In genomic region chr4:149781150-149781549, GRCh38 we compare ENCODE assay signal across 16 cellular contexts. TPM values are rescaled to one million over a fixed set of nuclear protein-coding genes. Genes with fewer than 3 reads are reported as not detected.
DNase-seq lines count a peak whose midpoint lies in the region; ATAC-seq and TF ChIP-seq lines count a peak whose summit lies in the region.
"Had no signal": no experiment of that assay in that cellular context is flagged by ENCODE, and none has a peak within 500 bp of the region (broad histone marks: within the 10 kb centered on the region; RNA-seq: fewer than 3 reads in every experiment).

No MANE protein-coding gene starts in this region.

- H3K27ac ChIP-seq in AG04450 (ENCODE audit: low read depth, low read length) = no peak overlapping the region
- H3K27ac ChIP-seq: parathyroid adenoma had no signal

- POLR2A ChIA-PET in AG04450 (lab: Yijun Ruan, JAX) = no interaction called here

- H3K27me3 ChIP-seq in AG04450 (ENCODE audit: control insufficient read depth, insufficient read depth, low read length) = no peaks in the 10 kb centered on the region
- H3K27me3 ChIP-seq in H7 (ENCODE audit: control insufficient read depth, insufficient read depth, low read length) = no peaks in the 10 kb centered on the region

- no peak overlapping the region for H3K4me3 ChIP-seq in AG04450 (ENCODE audit: low read depth, low read length)
- no peak overlapping the region for H3K4me3 ChIP-seq in fibroblast of villous mesenchyme (ENCODE audit: low read depth, low read length)
- no peak overlapping the region for H3K4me3 ChIP-seq in H7 (ENCODE audit: insufficient read depth, low read depth, low read length)

- TF ChIP-seq CTCF in AG04450 (IDR thresholded peaks at IDR 0.05; ENCODE audit: low read depth, low read length) (no peak), fibroblast of villous mesenchyme (IDR thresholded peaks at IDR 0.05; ENCODE audit: insufficient read depth, low read depth, low read length) (no peak)

- peak; percentile 41 for DNase-seq in AG04450 (ENCODE audit: low read depth, low spot score)
- DNase-seq in HT-29 (ENCODE audit: low spot score) = peak; percentile 56
- DNase-seq in SW480 (ENCODE audit: low spot score) = peak; percentile 28
- DNase-seq in fibroblast of villous mesenchyme (ENCODE audit: low read depth) = peak; percentile 62
- no peak for DNase-seq in H7
- no peak for DNase-seq in NCI-H1105 treated with DMSO at 0.1 percent for 48 hours (lab: John Stamatoyannopoulos, UW)
- DNase-seq: amygdala; glutamatergic neuron; NCI-H146; NCI-H526; stimulated activated CD4-positive, alpha-beta T cell treated with anti-CD3 and anti-CD28 coated beads, Interleukin-15, amount 100 ng/mL, for 24 hours had no signal

- CTCF ChIA-PET in AG04450 (lab: Charles Lee) = no interaction called here

- ATAC-seq in GM19324 (IDR thresholded peaks at IDR 0.05; ENCODE audit: low FRiP score, unreplicated experiment) = no peak
- no peak for ATAC-seq in HG03432 (IDR thresholded peaks at IDR 0.05; ENCODE audit: unreplicated experiment)

- no peaks in the 10 kb centered on the region for H3K36me3 ChIP-seq in H7 (replicated peaks; ENCODE audit: control insufficient read depth, insufficient read depth, low read length)

- H3K9me3 ChIP-seq in AG04450 (ENCODE audit: control insufficient read depth, insufficient read depth, low read length) = peaks cover 5% of the 10 kb centered on the region; the same call in 1 of the 2 replicates

RNA-seq across cellular contexts. Expression of gene IQCM, which starts 34.5 kb away (rescaled TPM):
- 0.05 TPM in 1 of 2 replicates, not detected in the other for polyA plus RNA-seq in AG04450 (2011; rRNA removed)
- polyA minus RNA-seq in AG04450 (2011; rRNA and poly(A)+ RNA removed) = not detected in 2 replicates
- not detected in 2 replicates for total RNA-seq in HT-29 (2014; rRNA removed; shearing (Covaris generic))
- not detected in 2 replicates for total RNA-seq in fibroblast of villous mesenchyme
- 0.17 and 0.18 TPM in 2 replicates for total RNA-seq in H7 (2014; rRNA removed; shearing (Covaris generic))
- total RNA-seq: kidney epithelial cell, mucosa of gallbladder had no signal

Comparison
In these comparisons a context has a peak if more than half of its experiments do, and no peak if none do; other contexts are left out.
1. DNase-seq: peak in AG04450 (single experiment), HT-29 (single experiment), SW480 (single experiment) and fibroblast of villous mesenchyme (single experiment); none in H7 (single experiment) and NCI-H1105 treated with DMSO at 0.1 percent for 48 hours (single experiment).